2 cellular contexts compared by ENCODE assay signal in genomic region chr16:67146523-67147357, GRCh38.
TF ChIP-seq lines count a peak whose summit lies in the region.

No MANE protein-coding gene starts in this region.

TF ChIP-seq in SK-N-SH, 30 proteins besides CTCF, POLR2A, EP300 and RAD21:
- no peak for TF ChIP-seq USF1 (IDR thresholded peaks at IDR 0.05; ENCODE audit: borderline replicate concordance, low read depth)
- no peak for TF ChIP-seq FOXM1 (IDR thresholded peaks at IDR 0.05; ENCODE audit: low read depth)
- no peak for TF ChIP-seq CHD2 (IDR thresholded peaks at IDR 0.05; ENCODE audit: low read length, partially characterized antibody)

TF ChIP-seq in SK-N-SH treated with all-trans-retinoic acid at 6 μM for 48 hours, 23 proteins besides CTCF, POLR2A, EP300 and RAD21:
- TF ChIP-seq RARB (CRISPR knock-in tag; IDR thresholded peaks at IDR 0.05), result no peak
- TF ChIP-seq OSR1 (CRISPR knock-in tag; IDR thresholded peaks at IDR 0.05), result no peak
- TF ChIP-seq TOX (CRISPR knock-in tag; IDR thresholded peaks at IDR 0.05; ENCODE audit: borderline replicate concordance), result no peak
- no peak for TF ChIP-seq CSDC2 (CRISPR knock-in tag; IDR thresholded peaks at IDR 0.05)
- TF ChIP-seq PPARA (CRISPR knock-in tag; IDR thresholded peaks at IDR 0.05; ENCODE audit: borderline replicate concordance), result no peak
- no peak for TF ChIP-seq ZC3H10 (CRISPR knock-in tag; IDR thresholded peaks at IDR 0.05)
- TF ChIP-seq ZFP3 (CRISPR knock-in tag; IDR thresholded peaks at IDR 0.05), result no peak
- no peak for TF ChIP-seq ISL1 (CRISPR knock-in tag; IDR thresholded peaks at IDR 0.05)
- TF ChIP-seq SNAI2 (CRISPR knock-in tag; IDR thresholded peaks at IDR 0.05), result no peak
